8 cellular contexts compared by ENCODE assay signal in genomic region chr12:6056406-6057211, GRCh38.
DNase-seq lines count a peak whose midpoint lies in the region; ATAC-seq, FAIRE-seq and TF ChIP-seq lines count a peak whose summit lies in the region.

No MANE protein-coding gene starts in this region.

- H3K36me3 ChIP-seq in OCI-LY3 (replicated peaks; ENCODE audit: low read depth, low read length) (no peaks in the 10 kb centered on the region), H1 (ENCODE audit: control insufficient read depth in 2 of 4, insufficient read depth in 4 of 4, low read length in 3 of 4) (no peaks in the 10 kb centered on the region), gastrocnemius medialis (no peaks in the 10 kb centered on the region)

- TF ChIP-seq CTCF in GM13977 (IDR thresholded peaks at IDR 0.05; ENCODE audit: extremely low read depth, insufficient read depth, missing control alignments) (peak; percentile 19), OCI-LY3 (IDR thresholded peaks at IDR 0.05; ENCODE audit: low read depth, low read length) (peak; percentile 26; the same call in 1 of the 2 replicates), H1 (IDR thresholded peaks at IDR 0.05; ENCODE audit: control extremely low read depth in 1 of 3, insufficient read depth in 1 of 3, low read depth in 1 of 3, low read length in 3 of 3) (peak; percentile 58 to 66 (median 60)), gastrocnemius medialis (IDR thresholded peaks at IDR 0.05 in 4 of 5, conservative IDR thresholded peaks at IDR 0.05 in 1 of 5) (no peak)

- in situ Hi-C loops in GM13977 (cut with MboI; ENCODE audit: low pct_unique_long_range_greater_than_20kb, low sequenced_read_pairs, unreplicated experiment) (no loop called here), gastrocnemius medialis (cut with MboI; ENCODE audit: low sequenced_read_pairs in 4 of 4) (no loop called here)

- H3K4ac ChIP-seq in H1 (replicated peaks; ENCODE audit: insufficient read length, low read depth, low read length) = peak overlapping the region; percentile 17

- no peak for TF ChIP-seq POLR2A in H1 (IDR thresholded peaks at IDR 0.05; ENCODE audit: control extremely low read depth in 1 of 2, low read depth in 2 of 2, low read length in 2 of 2)
- TF ChIP-seq POLR2A in gastrocnemius medialis (IDR thresholded peaks at IDR 0.05) = no peak

- H3K27ac ChIP-seq in OCI-LY3 (ENCODE audit: low read length) (no peak overlapping the region), H1 (ENCODE audit: low read depth, low read length) (no peak overlapping the region), gastrocnemius medialis (no peak overlapping the region)

- H2BK120ac ChIP-seq in H1 (replicated peaks; ENCODE audit: low read depth, low read length) = no peak overlapping the region

- no peaks in the 10 kb centered on the region for H3K79me1 ChIP-seq in H1 (ENCODE audit: low read depth, low read length)

- intact Hi-C loops in gastrocnemius medialis (cut with DNase I; ENCODE audit: low total_unique reads) = no loop called here

- H2BK12ac ChIP-seq in H1 (ENCODE audit: low read depth, low read length) = peak overlapping the region; percentile 97; the same call in 1 of the 2 replicates

- CTCF ChIA-PET in H1 (lab: Charles Lee; ENCODE audit: partially characterized antibody) = interaction anchor here (0.6 to 7.1 kb wide), 12 partner anchors 9 to 228 kb away, joined by 3 to 36 read pairs (median 4); no protein-coding TSS in a partner anchor

- peak overlapping the region; percentile 76; the same call in 1 of the 2 replicates for H4K8ac ChIP-seq in H1 (ENCODE audit: extremely low read depth, insufficient read depth, low read length)

- H2AK5ac ChIP-seq in H1 (ENCODE audit: low read depth, low read length) = 0 out of 2 replicates have a peak overlapping the region, but pooled peaks have one; percentile 86

- TF ChIP-seq RAD21 in H1 (IDR thresholded peaks at IDR 0.05 in 1 of 2, conservative IDR thresholded peaks at IDR 0.05 in 1 of 2; ENCODE audit: low read depth in 2 of 2, low read length in 2 of 2) = peak; percentile 25 to 56; a peak in 3 of 4 replicates

- H3K9ac ChIP-seq in OCI-LY3 (ENCODE audit: low read length) = no peak overlapping the region
- 0 out of 7 replicates have a peak overlapping the region, but pooled peaks of 2 of the 4 experiments have one; percentile 13 to 18 for H3K9ac ChIP-seq in H1 (replicated peaks in 1 of 4; ENCODE audit: extremely low read depth in 1 of 4, low read depth in 3 of 4, low read length in 3 of 4)

- H3K4me2 ChIP-seq in OCI-LY3 (ENCODE audit: low read length) = no peak overlapping the region
- peak overlapping the region; percentile 86 to 92 for H3K4me2 ChIP-seq in H1 (ENCODE audit: insufficient read depth in 1 of 2, low read depth in 2 of 2, low read length in 2 of 2)

- H4K20me1 ChIP-seq in OCI-LY3 (ENCODE audit: insufficient read depth, low read length) = no peaks in the 10 kb centered on the region
- no peaks in the 10 kb centered on the region for H4K20me1 ChIP-seq in H1 (replicated peaks in 1 of 2; ENCODE audit: control insufficient read depth in 1 of 2, insufficient read depth in 2 of 2, low read length in 2 of 2)

- H3K9me3 ChIP-seq in OCI-LY3 (ENCODE audit: insufficient read depth, low read length) = no peaks in the 10 kb centered on the region
- no peaks in the 10 kb centered on the region for H3K9me3 ChIP-seq in H1 (ENCODE audit: insufficient read depth in 2 of 2, low read depth in 1 of 2, low read length in 1 of 2)
- H3K9me3 ChIP-seq in gastrocnemius medialis = no peaks in the 10 kb centered on the region

- TF ChIP-seq EP300 in H1 (IDR thresholded peaks at IDR 0.05; ENCODE audit: borderline replicate concordance in 1 of 2, low read depth in 2 of 2, low read length in 2 of 2) = no peak

- H2BK15ac ChIP-seq in H1 (ENCODE audit: low read length) = peak overlapping the region; percentile 99

- H3K4me3 ChIP-seq in OCI-LY3 (ENCODE audit: low read length) (no peak overlapping the region), H1 (ENCODE audit: extremely low read depth in 1 of 4, insufficient read depth in 2 of 4, low read depth in 3 of 4, low read length in 4 of 4) (peak overlapping the region; percentile 38 to 62 (median 40)), gastrocnemius medialis (no peak overlapping the region)

- POLR2A ChIA-PET in H1 (lab: Charles Lee; ENCODE audit: partially characterized antibody) = interaction anchor here (1.0 to 1.1 kb wide), 2 partner anchors 228 to 283 kb away, joined by 3 read pairs; no protein-coding TSS in a partner anchor

- no peak overlapping the region for H3K14ac ChIP-seq in H1 (ENCODE audit: insufficient read length)

- peaks cover 8% of the 10 kb centered on the region; the same call in 1 of the 2 replicates for H3K23me2 ChIP-seq in H1 (ENCODE audit: low read depth, low read length)

- H2AFZ ChIP-seq in OCI-LY3 (ENCODE audit: low read depth, low read length) = no peak overlapping the region
- H2AFZ ChIP-seq in H1 (ENCODE audit: low read length) = peak overlapping the region; percentile 97

- H2BK5ac ChIP-seq in H1 (ENCODE audit: low read depth, low read length) = peak overlapping the region; percentile 71; the same call in 1 of the 2 replicates

- H3K4me1 ChIP-seq in OCI-LY3 (ENCODE audit: low read length) = no peaks in the 10 kb centered on the region
- peaks cover 7 to 18% (median 16%) of the 10 kb centered on the region in 4 experiments for H3K4me1 ChIP-seq in H1 (replicated peaks in 1 of 4; ENCODE audit: control insufficient read depth in 3 of 4, insufficient read depth in 4 of 4, low read length in 3 of 4)
- no peaks in the 10 kb centered on the region for H3K4me1 ChIP-seq in gastrocnemius medialis

- peak overlapping the region; percentile 61 for H4K91ac ChIP-seq in H1 (replicated peaks; ENCODE audit: insufficient read length, low read length)

- peak; percentile 78 for FAIRE-seq in H1 (lab: Jason Lieb, UNC)

- peak overlapping the region; percentile 93 for H3K18ac ChIP-seq in H1 (ENCODE audit: extremely low read depth, low read length)

- H3K27me3 ChIP-seq in OCI-LY3 (ENCODE audit: low read depth, low read length) = peaks cover 4% of the 10 kb centered on the region; the same call in 1 of the 2 replicates
- peaks cover 0 to 16% (median 10%) of the 10 kb centered on the region in 4 experiments; a peak in 5 of 7 replicates for H3K27me3 ChIP-seq in H1 (replicated peaks in 1 of 4; ENCODE audit: control insufficient read depth in 3 of 4, extremely low read depth in 1 of 4, insufficient read depth in 3 of 4, low read length in 3 of 4)
- H3K27me3 ChIP-seq in gastrocnemius medialis = peaks cover 16 to 18% (median 18%) of the 10 kb centered on the region in 3 donors

- WGBS in H1 (ENCODE audit: extremely low coverage in 1 of 2, insufficient coverage in 1 of 2, insufficient read length in 1 of 2, insufficient replicate concordance in 2 of 2, low coverage in 1 of 2, low lambda C conversion rate in 2 of 2, missing lambda C conversion rate in 1 of 2), 2 experiments = 18% methylated on average over 28 of the region's 58 CpGs; no CpG with 5 or more reads in 1 of the 2 experiments

- H3K79me2 ChIP-seq in OCI-LY3 (ENCODE audit: low read length) (no peaks in the 10 kb centered on the region), H1 (ENCODE audit: control insufficient read depth in 1 of 2, insufficient read depth in 2 of 2, low read length in 2 of 2) (no peaks in the 10 kb centered on the region)

- no peak overlapping the region for H2BK20ac ChIP-seq in H1 (ENCODE audit: low read length)

- H3K23ac ChIP-seq in H1 (ENCODE audit: insufficient read length) = no peak overlapping the region

- ATAC-seq in gastrocnemius medialis = no peak

- no peak overlapping the region for H3K56ac ChIP-seq in H1 (replicated peaks; ENCODE audit: insufficient read length, low read depth, low read length)

- DNase-seq in GM13977 (ENCODE audit: low spot score) (no peak), H1 (ENCODE audit: low read depth in 1 of 2, low spot score in 2 of 2) (peak; percentile 33 to 63), retina (peak; percentile 60), gastrocnemius medialis (no peak), GDM1 (lab: John Stamatoyannopoulos, UW) (no peak), NCI-H1092 (lab: John Stamatoyannopoulos, UW) (no peak), pons (ENCODE audit: low spot score) (no peak)

- H4K5ac ChIP-seq in H1 (ENCODE audit: insufficient read length, low read depth, low read length) = peak overlapping the region; percentile 65

TF ChIP-seq in H1, 55 proteins besides CTCF, POLR2A, EP300 and RAD21 (continues in another document):
- no peak for TF ChIP-seq ATF2 (IDR thresholded peaks at IDR 0.05; ENCODE audit: low read length)
- TF ChIP-seq SUZ12 (IDR thresholded peaks at IDR 0.05; ENCODE audit: low read length) = peak; percentile 47; the same call in 1 of the 2 replicates
- no peak for TF ChIP-seq PHF8 (conservative IDR thresholded peaks at IDR 0.05; ENCODE audit: low read depth, low read length)
- TF ChIP-seq BACH1 (IDR thresholded peaks at IDR 0.05; ENCODE audit: low read length) = peak; percentile 51
- peak; percentile 27 for TF ChIP-seq ASH2L (IDR thresholded peaks at IDR 0.05; ENCODE audit: low read length)
- TF ChIP-seq RNF2 (IDR thresholded peaks at IDR 0.05; ENCODE audit: borderline replicate concordance, low read depth, low read length, missing control alignments, poor library complexity, severe bottlenecking) = no peak
- TF ChIP-seq EZH2 (IDR thresholded peaks at IDR 0.05; ENCODE audit: low read depth, low read length, severe bottlenecking) = peak; percentile 38
- TF ChIP-seq KDM1A (IDR thresholded peaks at IDR 0.05; ENCODE audit: borderline replicate concordance, low read length) = 0 out of 2 replicates have a peak, but pooled peaks have one; percentile 42
- peak; percentile 85 for TF ChIP-seq E2F6 (IDR thresholded peaks at IDR 0.05)
- 0 out of 2 replicates have a peak, but pooled peaks have one; percentile 41 for TF ChIP-seq FOSL1 (IDR thresholded peaks at IDR 0.05; ENCODE audit: insufficient read depth, low read depth, low read length)
- peak; percentile 6; the same call in 1 of the 2 replicates for TF ChIP-seq TAF1 (IDR thresholded peaks at IDR 0.05; ENCODE audit: low read depth, low read length)

Comparison
In these comparisons a context has a peak if more than half of its experiments do, and no peak if none do; other contexts are left out.
1. DNase-seq: peak in H1 (2 of 2) and retina (single experiment); none in GM13977 (single experiment), gastrocnemius medialis (0 of 2), GDM1 (single experiment), NCI-H1092 (single experiment) and pons (single experiment).
2. CTCF ChIP-seq: peak in GM13977 (single experiment), OCI-LY3 (single experiment) and H1 (3 of 3); none in gastrocnemius medialis (0 of 5).
3. H3K4me3 ChIP-seq: peak in H1 (4 of 4); none in OCI-LY3 (single experiment) and gastrocnemius medialis (0 of 4).